Comparison of ENCODE assay signal across 1 cellular context in the genomic region with DNA sequence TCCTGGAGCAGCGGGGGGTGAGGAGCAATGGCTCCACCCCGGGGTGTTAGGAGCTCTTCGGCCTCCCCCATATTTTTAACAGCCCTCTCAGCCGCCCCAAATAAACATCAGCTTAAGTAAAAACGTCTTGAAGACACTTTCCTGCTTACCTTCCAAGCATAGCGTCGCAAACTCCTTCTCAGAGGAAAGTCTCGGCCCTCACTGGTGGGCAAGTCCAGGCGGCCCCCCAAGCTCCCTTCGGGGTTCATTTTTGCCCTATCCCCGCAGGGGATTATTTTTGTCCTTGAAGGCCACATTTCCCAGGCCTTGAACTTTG.
TF ChIP-seq lines count a peak whose summit lies in the region.

No MANE protein-coding gene starts in this region.

TF ChIP-seq in IMR-90, 13 proteins besides CTCF, POLR2A, EP300 and RAD21 (continued from another document):
- TF ChIP-seq, protein P1, sequence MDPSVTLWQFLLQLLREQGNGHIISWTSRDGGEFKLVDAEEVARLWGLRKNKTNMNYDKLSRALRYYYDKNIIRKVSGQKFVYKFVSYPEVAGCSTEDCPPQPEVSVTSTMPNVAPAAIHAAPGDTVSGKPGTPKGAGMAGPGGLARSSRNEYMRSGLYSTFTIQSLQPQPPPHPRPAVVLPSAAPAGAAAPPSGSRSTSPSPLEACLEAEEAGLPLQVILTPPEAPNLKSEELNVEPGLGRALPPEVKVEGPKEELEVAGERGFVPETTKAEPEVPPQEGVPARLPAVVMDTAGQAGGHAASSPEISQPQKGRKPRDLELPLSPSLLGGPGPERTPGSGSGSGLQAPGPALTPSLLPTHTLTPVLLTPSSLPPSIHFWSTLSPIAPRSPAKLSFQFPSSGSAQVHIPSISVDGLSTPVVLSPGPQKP (IDR thresholded peaks at IDR 0.05; ENCODE audit: borderline replicate concordance, low read depth, low read length): no peak
